ENCODE assay signal across 27 cellular contexts in the genomic region with DNA sequence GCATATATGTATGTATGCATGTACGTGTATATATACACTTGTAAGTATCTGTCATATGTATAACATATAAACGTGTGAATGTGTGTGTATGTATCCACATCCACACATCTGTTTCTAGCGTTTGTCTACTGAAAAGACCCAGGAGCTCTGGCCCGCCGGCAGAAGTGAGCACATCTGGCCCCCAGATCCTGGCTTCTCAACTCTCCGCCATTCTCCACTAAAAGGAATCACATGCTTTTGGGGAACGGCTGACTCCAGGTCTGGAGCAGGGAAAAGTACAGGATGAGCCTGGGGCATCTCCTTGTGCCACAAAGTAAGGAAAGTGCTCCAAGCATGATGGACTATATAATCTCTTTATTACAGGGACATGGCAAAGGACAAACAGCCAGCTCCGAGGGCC.
"Had no signal": no experiment of that assay in that cellular context is flagged by ENCODE, and none has a peak within 500 bp of the region (broad histone marks: within the 10 kb centered on the region; RNA-seq: fewer than 3 reads in every experiment).

No MANE protein-coding gene starts in this region.

- H3K4me3 ChIP-seq: pancreas, psoas muscle, right lobe of liver, sigmoid colon, suprapubic skin, testis, tibial artery, transverse colon, upper lobe of right lung, uterus had no signal

- H3K27me3 ChIP-seq: neutrophil, pancreas, right lobe of liver, sigmoid colon, suprapubic skin, testis, tibial artery, transverse colon, upper lobe of right lung, uterus had no signal

- DNase-seq: naive thymus-derived CD8-positive, alpha-beta T cell; nephron progenitor cell; nucleus accumbens; pancreas; psoas muscle; right cardiac atrium; right lobe of liver; sigmoid colon; small intestine; stimulated activated CD4-positive, alpha-beta T cell treated with anti-CD3 and anti-CD28 coated beads, Interleukin-12 subunit alpha, Interleukin-12 subunit beta, amount 100 ng/mL, for 4 hours; stimulated activated CD4-positive, alpha-beta T cell treated with anti-CD3 and anti-CD28 coated beads, Interleukin-1b, Interleukin-23, amount 100 ng/mL, for 48 hours; stimulated activated CD4-positive, alpha-beta T cell treated with anti-CD3 and anti-CD28 coated beads, Interleukin-4, amount 100 ng/mL, for 1 hour; stimulated activated CD4-positive, alpha-beta T cell treated with anti-CD3 and anti-CD28 coated beads, Interleukin-4, amount 100 ng/mL, for 4 hours; stimulated activated CD8-positive, alpha-beta memory T cell treated with anti-CD3 and anti-CD28 coated beads, Interleukin-4, amount 100 ng/mL, for 48 hours; stimulated activated naive CD4-positive, alpha-beta T cell; stimulated activated naive CD8-positive, alpha-beta T cell treated with anti-CD3 and anti-CD28 coated beads, Interleukin-15, amount 100 ng/mL, for 72 hours; stimulated activated naive CD8-positive, alpha-beta T cell treated with anti-CD3 and anti-CD28 coated beads, Interleukin-15, Interleukin-2, amounts not matched to agents 100 U/mL and 50 U/mL, for 24 hours; substantia nigra; testis; transverse colon; uterus had no signal

- H3K9me3 ChIP-seq: neutrophil, pancreas, psoas muscle, right lobe of liver, sigmoid colon, suprapubic skin, testis, tibial artery, transverse colon, upper lobe of right lung, uterus had no signal

- H3K36me3 ChIP-seq: right lobe of liver, uterus had no signal

- H3K4me1 ChIP-seq: pancreas, psoas muscle, right lobe of liver, suprapubic skin, testis, upper lobe of right lung, uterus had no signal

- ATAC-seq: naive thymus-derived CD8-positive, alpha-beta T cell; natural killer cell treated with Interleukin-12 subunit alpha and Interleukin-12 subunit beta and Interleukin-15 and Interleukin-18, amount 100 ng/mL, for 72 hours; pancreas; psoas muscle; right cardiac atrium; right lobe of liver; stimulated activated memory B cell treated with anti-CD40 and anti-IgM and Interleukin-4, amounts not matched to agents 10 μg/mL and 1 μg/mL and 100 μg/mL, for 72 hours; stimulated activated naive CD8-positive, alpha-beta T cell treated with anti-CD3 and anti-CD28 coated beads, Interleukin-15, amount 100 ng/mL, for 72 hours; stimulated activated naive CD8-positive, alpha-beta T cell treated with anti-CD3 and anti-CD28 coated beads, Interleukin-15, Interleukin-2, amounts not matched to agents 100 U/mL and 50 U/mL, for 24 hours; upper lobe of right lung had no signal

- H3K27ac ChIP-seq: neutrophil, pancreas, psoas muscle, right lobe of liver, sigmoid colon, suprapubic skin, testis, tibial artery, transverse colon, upper lobe of right lung, uterus had no signal
